ENCODE assay signal across 1 cellular context in the genomic region with DNA sequence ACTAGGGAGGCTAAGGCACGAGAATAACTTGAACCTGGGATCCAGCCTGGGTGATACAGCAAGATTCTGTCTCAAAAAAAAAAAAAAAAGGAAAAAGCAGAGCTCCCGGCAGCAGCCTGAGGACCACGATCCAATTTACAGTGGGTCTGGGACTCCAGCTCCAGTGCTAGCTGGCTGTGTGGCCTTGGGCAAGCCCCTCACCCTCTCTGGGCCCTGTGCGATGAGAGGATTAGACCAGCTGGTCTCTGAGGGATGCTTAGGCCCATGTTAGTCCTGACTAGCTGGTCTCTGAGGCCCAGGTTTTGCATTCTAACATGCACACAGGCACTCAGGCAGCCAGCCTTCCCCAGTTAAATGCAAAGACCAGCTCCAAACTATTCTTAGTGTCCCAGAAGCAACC.
TF ChIP-seq lines count a peak whose summit lies in the region.

No MANE protein-coding gene starts in this region.

TF ChIP-seq in HepG2, 621 proteins besides CTCF, POLR2A, EP300 and RAD21:
- peak; percentile 96 for TF ChIP-seq ZNF768 (CRISPR knock-in tag; IDR thresholded peaks at IDR 0.05)
- no peak for TF ChIP-seq MAFK (conservative IDR thresholded peaks at IDR 0.05 in 1 of 2, IDR thresholded peaks at IDR 0.05 in 1 of 2; ENCODE audit: low read length in 2 of 2)
- TF ChIP-seq HNF1A (IDR thresholded peaks at IDR 0.05; ENCODE audit: low read depth): no peak
- TF ChIP-seq HNF1A (CRISPR knock-in tag; IDR thresholded peaks at IDR 0.05; ENCODE audit: borderline replicate concordance): no peak
